17 cellular contexts compared by ENCODE assay signal in genomic region chr2:182324665-182325064, GRCh38.
DNase-seq lines count a peak whose midpoint lies in the region; ATAC-seq, FAIRE-seq and TF ChIP-seq lines count a peak whose summit lies in the region.
"Had no signal": no experiment of that assay in that cellular context is flagged by ENCODE, and none has a peak within 500 bp of the region (broad histone marks: within the 10 kb centered on the region; RNA-seq: fewer than 3 reads in every experiment).

No MANE protein-coding gene starts in this region.

- DNase-seq in A549 (ENCODE audit: low read depth in 1 of 2, low spot score in 1 of 2) = peak in 1 of 2 experiments; percentile 26
- peak; percentile 10 for DNase-seq in HT1080 (ENCODE audit: low read depth)
- DNase-seq in cardiac fibroblast (ENCODE audit: low read depth in 2 of 2) = peak; percentile 68 to 74
- peak; percentile 98 for DNase-seq in kidney epithelial cell (ENCODE audit: low read depth)
- no peak for DNase-seq in activated T-cell treated with anti-CD3 and anti-CD28 coated beads, Interleukin-2, amount 50 U/mL, for 4 hours
- DNase-seq in NCI-H82 treated with DMSO at 0.1 percent for 48 hours (lab: John Stamatoyannopoulos, UW; ENCODE audit: unreplicated experiment) = no peak
- no peak for DNase-seq in endothelial cell (ENCODE audit: low spot score)
- DNase-seq: activated CD4-positive, CD25-positive, alpha-beta regulatory T cell; effector memory CD4-positive, alpha-beta T cell; GF-D8; H9; stimulated activated naive CD4-positive, alpha-beta T cell treated with Interleukin-2 at 50 U/mL for 16 hours had no signal

- no peaks in the 10 kb centered on the region for H3K4me1 Mint-ChIP-seq in activated T-cell treated with anti-CD3 and anti-CD28 coated beads, Interleukin-2, amount 50 U/mL, for 4 hours (ENCODE audit: low read depth)
- no peaks in the 10 kb centered on the region for H3K4me1 Mint-ChIP-seq in endothelial cell (ENCODE audit: unreplicated experiment)
- H3K4me1 Mint-ChIP-seq: H9 had no signal

- H3K36me3 Mint-ChIP-seq in activated T-cell treated with anti-CD3 and anti-CD28 coated beads, Interleukin-2, amount 50 U/mL, for 4 hours (ENCODE audit: insufficient read depth) = no peaks in the 10 kb centered on the region
- no peaks in the 10 kb centered on the region for H3K36me3 Mint-ChIP-seq in endothelial cell (ENCODE audit: low read depth, unreplicated experiment)

- no peak overlapping the region for H3K27ac ChIP-seq in A549
- H3K27ac ChIP-seq: cardiac muscle cell, KMS-11, skin epidermis had no signal

- peaks cover 15% of the 10 kb centered on the region; the same call in 1 of the 3 replicates for H3K4me1 ChIP-seq in A549

- H3K4me3 Mint-ChIP-seq in activated T-cell treated with anti-CD3 and anti-CD28 coated beads, Interleukin-2, amount 50 U/mL, for 4 hours = no peak overlapping the region
- H3K4me3 Mint-ChIP-seq in endothelial cell (ENCODE audit: unreplicated experiment) = no peak overlapping the region
- H3K4me3 Mint-ChIP-seq: H9, mesothelial cell of epicardium had no signal

- no peaks in the 10 kb centered on the region for H3K36me3 ChIP-seq in kidney epithelial cell (ENCODE audit: control insufficient read depth, insufficient read depth, low read length)
- H3K36me3 ChIP-seq: cardiac muscle cell had no signal

- H3K9me3 Mint-ChIP-seq in activated T-cell treated with anti-CD3 and anti-CD28 coated beads, Interleukin-2, amount 50 U/mL, for 4 hours = peaks cover 3% of the 10 kb centered on the region
- H3K9me3 Mint-ChIP-seq in endothelial cell (ENCODE audit: unreplicated experiment) = no peaks in the 10 kb centered on the region

- no peak for TF ChIP-seq CTCF in A549 (IDR thresholded peaks at IDR 0.05)
- no peak for TF ChIP-seq CTCF in cardiac fibroblast (IDR thresholded peaks at IDR 0.05; ENCODE audit: low read depth, low read length)
- TF ChIP-seq CTCF in kidney epithelial cell (IDR thresholded peaks at IDR 0.05; ENCODE audit: insufficient read depth, low read length, poor library complexity, severe bottlenecking) = no peak
- no peak for TF ChIP-seq CTCF in endothelial cell (IDR thresholded peaks at IDR 0.05; ENCODE audit: unreplicated experiment)

- no peaks in the 10 kb centered on the region for H3K27me3 ChIP-seq in kidney epithelial cell (ENCODE audit: control insufficient read depth, insufficient read depth, low read length)
- H3K27me3 ChIP-seq: cardiac muscle cell had no signal

- no peak overlapping the region for H3K27ac Mint-ChIP-seq in endothelial cell (ENCODE audit: unreplicated experiment)
- H3K27ac Mint-ChIP-seq: H9, mesothelial cell of epicardium had no signal

- ATAC-seq in A549 (no peak), HG03045 (IDR thresholded peaks at IDR 0.05; ENCODE audit: unreplicated experiment) (no peak)
- ATAC-seq in activated T-cell treated with anti-CD3 and anti-CD28 coated beads, Interleukin-2, amount 50 U/mL, for 4 hours = no peak

- no peak for TF ChIP-seq POLR2A in A549 (IDR thresholded peaks at IDR 0.05; ENCODE audit: low read length)

- H3K4me3 ChIP-seq in A549 (no peak overlapping the region), cardiac fibroblast (replicated peaks in 1 of 2; ENCODE audit: low read depth in 2 of 2, low read length in 2 of 2) (no peak overlapping the region), kidney epithelial cell (ENCODE audit: low read depth, low read length) (no peak overlapping the region)
- H3K4me3 ChIP-seq: cardiac muscle cell, skin epidermis had no signal

- CTCF ChIA-PET in A549 (lab: Yijun Ruan, JAX) = no interaction called here

- FAIRE-seq in A549 (lab: Jason Lieb, UNC) = no peak

- POLR2A ChIA-PET in A549 (lab: Yijun Ruan, JAX) = no interaction called here

- no peaks in the 10 kb centered on the region for H3K27me3 Mint-ChIP-seq in activated T-cell treated with anti-CD3 and anti-CD28 coated beads, Interleukin-2, amount 50 U/mL, for 4 hours (ENCODE audit: low read depth)
- no peaks in the 10 kb centered on the region for H3K27me3 Mint-ChIP-seq in endothelial cell (ENCODE audit: unreplicated experiment)

- no peak for TF ChIP-seq EP300 in A549 (IDR thresholded peaks at IDR 0.05)

- no peak for TF ChIP-seq RAD21 in A549 (conservative IDR thresholded peaks at IDR 0.05 in 1 of 2, IDR thresholded peaks at IDR 0.05 in 1 of 2)

- 36% methylated on average over 4 of the region's 4 CpGs for WGBS in A549 (ENCODE audit: missing lambda C conversion rate)

- peak overlapping the region; percentile 3; the same call in 1 of the 3 replicates for H3K4me2 ChIP-seq in A549
- H3K4me2 ChIP-seq: KMS-11 had no signal

- no peaks in the 10 kb centered on the region for H3K9me3 ChIP-seq in A549

TF ChIP-seq in A549, 52 proteins besides CTCF, POLR2A, EP300 and RAD21:
- 0 out of 4 replicates have a peak, but pooled peaks of 1 of the 2 experiments have one; percentile 25 for TF ChIP-seq CEBPB (IDR thresholded peaks at IDR 0.05)
- TF ChIP-seq BCL3 (IDR thresholded peaks at IDR 0.05) = no peak
- no peak for TF ChIP-seq PBX3 (IDR thresholded peaks at IDR 0.05)
- TF ChIP-seq GATA3 (IDR thresholded peaks at IDR 0.05; ENCODE audit: borderline replicate concordance) = no peak
- no peak for TF ChIP-seq JUN (IDR thresholded peaks at IDR 0.05)
TF ChIP-seq in A549: peak in this region for 1.

Comparison
In these comparisons a context has a peak if more than half of its experiments do, and no peak if none do; other contexts are left out.
1. DNase-seq: peak in HT1080 (single experiment), cardiac fibroblast (2 of 2) and kidney epithelial cell (single experiment); none in activated T-cell treated with anti-CD3 and anti-CD28 coated beads, Interleukin-2, amount 50 U/mL, for 4 hours (single experiment), NCI-H82 treated with DMSO at 0.1 percent for 48 hours (single experiment) and endothelial cell (single experiment).